ENCODE assay signal across 10 cellular contexts in the genomic region with DNA sequence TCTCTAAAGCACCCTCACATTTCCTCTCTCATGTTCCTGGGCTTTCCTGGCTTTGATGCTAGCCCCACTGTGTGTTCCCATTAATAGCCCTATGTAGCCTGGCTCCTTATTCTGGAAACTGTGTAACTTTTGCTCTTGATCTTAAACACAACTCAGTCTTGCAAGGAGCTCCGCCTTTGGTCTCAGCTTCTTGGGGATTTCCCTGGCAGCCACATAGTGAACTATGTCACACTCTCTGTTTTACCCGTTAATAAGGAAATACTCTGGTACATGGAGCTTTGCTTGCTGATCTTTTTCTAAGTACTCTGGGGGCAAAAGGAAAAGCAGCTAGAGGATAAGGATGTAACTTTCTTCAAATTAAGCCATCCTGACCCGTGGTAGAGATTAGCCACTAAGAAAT.
A peak's percentile ranks its signal among the peaks of the same experiment; 100 is the strongest.
DNase-seq lines count a peak whose midpoint lies in the region; ATAC-seq and TF ChIP-seq lines count a peak whose summit lies in the region.
"Had no signal": no experiment of that assay in that cellular context is flagged by ENCODE, and none has a peak within 500 bp of the region (broad histone marks: within the 10 kb centered on the region; RNA-seq: fewer than 3 reads in every experiment).

No MANE protein-coding gene starts in this region.

- H3K9me3 Mint-ChIP-seq in activated B cell treated with CpG ODN at 0.5 μM for 24 hours, result peaks cover 9% of the 10 kb centered on the region
- peaks cover 3% of the 10 kb centered on the region for H3K9me3 Mint-ChIP-seq in stimulated activated effector memory CD8-positive, alpha-beta T cell treated with anti-CD3 and anti-CD28 coated beads, Interleukin-12 subunit alpha, Interleukin-12 subunit beta, amount 100 ng/mL, for 72 hours
- H3K9me3 Mint-ChIP-seq in immature natural killer cell, result peaks cover 0 to 5% (median 0%) of the 10 kb centered on the region in 6 donors

- TF ChIP-seq CTCF in activated B cell treated with CpG ODN at 0.5 μM for 24 hours (IDR thresholded peaks at IDR 0.05), result no peak

- H3K27me3 Mint-ChIP-seq in activated B cell treated with CpG ODN at 0.5 μM for 24 hours (no peaks in the 10 kb centered on the region), immature natural killer cell (ENCODE audit: low read depth in 3 of 3) (peaks cover 0 to 7% (median 2%) of the 10 kb centered on the region in 3 donors)
- H3K27me3 Mint-ChIP-seq: IgD-negative memory B cell had no signal

- DNase-seq in activated B cell treated with CpG ODN at 0.5 μM for 24 hours (no peak), ureter (ENCODE audit: low spot score) (no peak), nucleus accumbens (lab: John Stamatoyannopoulos, UW) (no peak), immature natural killer cell (no peak)
- no peak for DNase-seq in stimulated activated effector memory CD8-positive, alpha-beta T cell treated with anti-CD3 and anti-CD28 coated beads, Interleukin-12 subunit alpha, Interleukin-12 subunit beta, amount 100 ng/mL, for 72 hours (ENCODE audit: low spot score in 2 of 2)
- DNase-seq: endodermal cell, right lobe of liver had no signal

- intact Hi-C loops in activated B cell treated with CpG ODN at 0.5 μM for 24 hours (cut with micrococcal nuclease), result no loop called here

- POLR2A ChIA-PET in activated B cell treated with CpG ODN at 0.5 μM for 24 hours (lab: Charles Lee), result interaction anchor here (0.5 kb wide), 1 partner anchor 294 kb away, joined by 3 read pairs; no protein-coding TSS in a partner anchor

- CTCF ChIA-PET in activated B cell treated with CpG ODN at 0.5 μM for 24 hours (lab: Charles Lee), result no interaction called here

- ATAC-seq in GM19025 (IDR thresholded peaks at IDR 0.05; ENCODE audit: low read depth, unreplicated experiment) (peak; percentile 84), HG02588 (IDR thresholded peaks at IDR 0.05; ENCODE audit: unreplicated experiment) (peak; percentile 90), activated B cell treated with CpG ODN at 0.5 μM for 24 hours (ENCODE audit: low read depth) (peak; percentile 74)
- peak; percentile 82 for ATAC-seq in stimulated activated effector memory CD8-positive, alpha-beta T cell treated with anti-CD3 and anti-CD28 coated beads, Interleukin-12 subunit alpha, Interleukin-12 subunit beta, amount 100 ng/mL, for 72 hours

- no peak overlapping the region for H3K27ac Mint-ChIP-seq in activated B cell treated with CpG ODN at 0.5 μM for 24 hours
- peak overlapping the region; percentile 41 for H3K27ac Mint-ChIP-seq in stimulated activated effector memory CD8-positive, alpha-beta T cell treated with anti-CD3 and anti-CD28 coated beads, Interleukin-12 subunit alpha, Interleukin-12 subunit beta, amount 100 ng/mL, for 72 hours
- H3K27ac Mint-ChIP-seq in immature natural killer cell, result no peak overlapping the region
- H3K27ac Mint-ChIP-seq: endodermal cell, IgD-negative memory B cell had no signal

- H3K36me3 Mint-ChIP-seq in activated B cell treated with CpG ODN at 0.5 μM for 24 hours (ENCODE audit: low read depth) (peaks cover 2% of the 10 kb centered on the region), immature natural killer cell (peaks cover 0 to 4% (median 0%) of the 10 kb centered on the region in 3 donors)
- no peaks in the 10 kb centered on the region for H3K36me3 Mint-ChIP-seq in stimulated activated effector memory CD8-positive, alpha-beta T cell treated with anti-CD3 and anti-CD28 coated beads, Interleukin-12 subunit alpha, Interleukin-12 subunit beta, amount 100 ng/mL, for 72 hours

- H3K4me3 Mint-ChIP-seq in activated B cell treated with CpG ODN at 0.5 μM for 24 hours, result peak overlapping the region; percentile 22
- H3K4me3 Mint-ChIP-seq in stimulated activated effector memory CD8-positive, alpha-beta T cell treated with anti-CD3 and anti-CD28 coated beads, Interleukin-12 subunit alpha, Interleukin-12 subunit beta, amount 100 ng/mL, for 72 hours, result peak overlapping the region; percentile 10
- no peak overlapping the region for H3K4me3 Mint-ChIP-seq in immature natural killer cell
- H3K4me3 Mint-ChIP-seq: endodermal cell, IgD-negative memory B cell had no signal

- H3K4me1 Mint-ChIP-seq in activated B cell treated with CpG ODN at 0.5 μM for 24 hours, result peaks cover 15% of the 10 kb centered on the region
- peaks cover 9% of the 10 kb centered on the region for H3K4me1 Mint-ChIP-seq in stimulated activated effector memory CD8-positive, alpha-beta T cell treated with anti-CD3 and anti-CD28 coated beads, Interleukin-12 subunit alpha, Interleukin-12 subunit beta, amount 100 ng/mL, for 72 hours
- no peaks in the 10 kb centered on the region for H3K4me1 Mint-ChIP-seq in immature natural killer cell
- H3K4me1 Mint-ChIP-seq: endodermal cell had no signal

Comparison
In these comparisons a context has a peak if more than half of its experiments do, and no peak if none do; other contexts are left out.
1. H3K4me3 Mint-ChIP-seq: peak in activated B cell treated with CpG ODN at 0.5 μM for 24 hours (single experiment) and stimulated activated effector memory CD8-positive, alpha-beta T cell treated with anti-CD3 and anti-CD28 coated beads, Interleukin-12 subunit alpha, Interleukin-12 subunit beta, amount 100 ng/mL, for 72 hours (single experiment); none in immature natural killer cell (0 of 5).
2. Peak in every context shown above with its lines, with median percentiles within 50 percentile points of each other: ATAC-seq.